ENCODE assay signal across 11 cellular contexts in the genomic region with DNA sequence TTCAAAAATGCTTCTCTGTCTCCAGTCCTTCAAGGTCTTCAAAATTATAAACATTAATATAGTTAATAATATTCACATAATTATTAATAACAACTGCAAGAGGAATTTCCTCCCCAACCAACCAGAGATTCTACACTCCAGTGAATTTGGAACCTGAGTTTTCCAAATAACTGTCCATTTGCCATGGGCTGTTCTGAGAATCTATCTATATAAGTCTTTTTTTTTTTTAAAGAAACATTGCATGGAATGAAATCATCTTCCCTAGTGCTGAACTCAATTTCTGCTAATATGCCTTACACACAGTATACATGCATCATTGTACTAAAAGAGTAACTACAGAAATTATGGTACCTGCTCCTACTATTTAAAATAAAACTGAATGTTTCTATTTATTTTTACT.
DNase-seq lines count a peak whose midpoint lies in the region; ATAC-seq and TF ChIP-seq lines count a peak whose summit lies in the region.
"Had no signal": no experiment of that assay in that cellular context is flagged by ENCODE, and none has a peak within 500 bp of the region (broad histone marks: within the 10 kb centered on the region; RNA-seq: fewer than 3 reads in every experiment).

No MANE protein-coding gene starts in this region.

- ATAC-seq in GM18517 (IDR thresholded peaks at IDR 0.05; ENCODE audit: unreplicated experiment) = peak; percentile 17
- ATAC-seq in GM21619 (IDR thresholded peaks at IDR 0.05; ENCODE audit: unreplicated experiment) = peak; percentile 14
- ATAC-seq in HG03571 (IDR thresholded peaks at IDR 0.05; ENCODE audit: unreplicated experiment) = peak; percentile 13
- ATAC-seq in foreskin keratinocyte = peak; percentile 20
- ATAC-seq: psoas muscle had no signal

- H3K36me3 Mint-ChIP-seq in Caco-2 (ENCODE audit: insufficient read depth, unreplicated experiment) = no peaks in the 10 kb centered on the region

- no peak for DNase-seq in foreskin keratinocyte
- DNase-seq in Caco-2 = no peak
- no peak for DNase-seq in NCI-H2029 treated with DMSO at 0.1 percent for 48 hours (lab: John Stamatoyannopoulos, UW)
- no peak for DNase-seq in Peyer's patch
- DNase-seq in NCI-H510A (lab: John Stamatoyannopoulos, UW) = no peak
- DNase-seq: DMS79, NCI-H2081, psoas muscle had no signal

- intact Hi-C loops in Caco-2 (cut with micrococcal nuclease; ENCODE audit: unreplicated experiment) = no loop called here

- no peak overlapping the region for H3K4me3 Mint-ChIP-seq in Caco-2 (ENCODE audit: unreplicated experiment)

- H3K27ac Mint-ChIP-seq in Caco-2 (ENCODE audit: unreplicated experiment) = no peak overlapping the region

- no TSS peak for BruUV-seq in Caco-2 (replicated peaks; lab: Mats Ljungman, UMichigan)

- TF ChIP-seq CTCF in foreskin keratinocyte (conservative IDR thresholded peaks at IDR 0.05) (no peak), Caco-2 (IDR thresholded peaks at IDR 0.05; ENCODE audit: insufficient read depth in 1 of 2, low read depth in 1 of 2, low read length in 1 of 2, severe bottlenecking in 1 of 2, unreplicated experiment in 1 of 2) (no peak), Peyer's patch (IDR thresholded peaks at IDR 0.05) (no peak)

- H3K27me3 ChIP-seq in foreskin keratinocyte (no peaks in the 10 kb centered on the region), Caco-2 (replicated peaks; ENCODE audit: control insufficient read depth, insufficient read depth, low read length) (no peaks in the 10 kb centered on the region), Peyer's patch (no peaks in the 10 kb centered on the region)

- POLR2A ChIA-PET in Caco-2 (lab: Charles Lee) = no interaction called here

- H3K9me3 Mint-ChIP-seq in Caco-2 (ENCODE audit: unreplicated experiment) = no peaks in the 10 kb centered on the region

- peaks cover 7% of the 10 kb centered on the region for H3K27me3 Mint-ChIP-seq in Caco-2 (ENCODE audit: insufficient read depth, unreplicated experiment)

- no peak overlapping the region for H3K4me3 ChIP-seq in Caco-2 (ENCODE audit: low read depth, low read length)
- no peak overlapping the region for H3K4me3 ChIP-seq in Peyer's patch
- H3K4me3 ChIP-seq: psoas muscle had no signal

- H3K36me3 ChIP-seq in Caco-2 (ENCODE audit: control insufficient read depth, insufficient read depth, low read length) = no peaks in the 10 kb centered on the region
- H3K36me3 ChIP-seq in Peyer's patch = no peaks in the 10 kb centered on the region

- TF ChIP-seq POLR2A in Peyer's patch (IDR thresholded peaks at IDR 0.05) = no peak

- peaks cover 16% of the 10 kb centered on the region for H3K4me1 ChIP-seq in foreskin keratinocyte
- no peaks in the 10 kb centered on the region for H3K4me1 ChIP-seq in Caco-2
- peaks cover 0 to 8% (median 4%) of the 10 kb centered on the region in 4 donors for H3K4me1 ChIP-seq in Peyer's patch
- H3K4me1 ChIP-seq: psoas muscle had no signal

- H3K27ac ChIP-seq in foreskin keratinocyte (no peak overlapping the region), Peyer's patch (no peak overlapping the region)
- H3K27ac ChIP-seq: psoas muscle had no signal

- no peaks in the 10 kb centered on the region for H3K4me1 Mint-ChIP-seq in Caco-2 (ENCODE audit: low read depth, unreplicated experiment)

- H3K9me3 ChIP-seq in Caco-2 = no peaks in the 10 kb centered on the region
- H3K9me3 ChIP-seq in Peyer's patch = no peaks in the 10 kb centered on the region
- H3K9me3 ChIP-seq: psoas muscle had no signal

- CTCF ChIA-PET in Caco-2 (lab: Charles Lee) = no interaction called here
